11 cellular contexts compared by ENCODE assay signal in the genomic region with DNA sequence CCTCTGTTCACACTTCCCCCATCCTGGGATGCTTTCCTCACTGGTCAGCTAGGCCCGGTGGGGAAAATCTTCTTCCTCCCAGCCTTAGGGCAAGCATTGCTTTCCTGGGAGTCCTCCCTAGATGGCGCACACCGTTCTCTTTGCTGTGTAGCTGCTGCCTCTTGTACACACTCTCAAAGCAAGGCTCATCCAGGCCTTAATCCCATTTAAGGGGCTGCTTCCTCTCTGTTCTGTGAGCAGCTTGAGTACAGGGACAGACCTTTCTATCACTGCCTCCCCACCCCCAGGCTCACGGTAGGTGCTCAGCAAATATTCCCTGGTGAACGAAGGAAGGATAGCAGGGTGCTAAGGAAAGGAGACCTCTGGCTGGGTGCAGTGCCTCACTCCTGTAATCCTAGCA. TPM values are rescaled to one million over a fixed set of nuclear protein-coding genes. Genes with fewer than 3 reads are reported as not detected.
DNase-seq lines count a peak whose midpoint lies in the region; ATAC-seq and TF ChIP-seq lines count a peak whose summit lies in the region.
"Had no signal": no experiment of that assay in that cellular context is flagged by ENCODE, and none has a peak within 500 bp of the region (broad histone marks: within the 10 kb centered on the region; RNA-seq: fewer than 3 reads in every experiment).

No MANE protein-coding gene starts in this region.

- no peaks in the 10 kb centered on the region for H3K36me3 Mint-ChIP-seq in chondrocyte (ENCODE audit: low read depth)

- no peak overlapping the region for H3K4me3 ChIP-seq in smooth muscle cell

- H3K4me2 ChIP-seq in smooth muscle cell: no peak overlapping the region

- 46% methylated on average over 5 of the region's 5 CpGs for WGBS in smooth muscle cell (ENCODE audit: low lambda C conversion rate)

- no peak overlapping the region for H3K4me3 Mint-ChIP-seq in chondrocyte (ENCODE audit: unreplicated experiment)
- H3K4me3 Mint-ChIP-seq: CD4-positive, alpha-beta T cell had no signal

- DNase-seq in NCI-H345 (lab: John Stamatoyannopoulos, UW) (peak; percentile 46), NCI-H345 treated with DMSO at 0.1 percent for 48 hours (lab: John Stamatoyannopoulos, UW; ENCODE audit: unreplicated experiment) (no peak), NCI-H526 (lab: John Stamatoyannopoulos, UW) (peak; percentile 32 to 69), chondrocyte (ENCODE audit: low spot score) (no peak), smooth muscle cell (lab: John Stamatoyannopoulos, UW; ENCODE audit: unreplicated experiment) (no peak), NCI-H1105 (lab: John Stamatoyannopoulos, UW) (no peak), cerebellar nuclear complex (lab: John Stamatoyannopoulos, UW) (no peak)
- DNase-seq: activated effector memory CD4-positive, alpha-beta T cell treated with anti-CD3 and anti-CD28 coated beads, Interleukin-2, amount 50 U/mL, for 16 hours; CD4-positive, alpha-beta T cell had no signal

- no peaks in the 10 kb centered on the region for H3K79me2 ChIP-seq in smooth muscle cell (ENCODE audit: low read depth)

- no peaks in the 10 kb centered on the region for H3K4me1 ChIP-seq in smooth muscle cell (ENCODE audit: low read depth)

- ATAC-seq in HG03571 (IDR thresholded peaks at IDR 0.05; ENCODE audit: unreplicated experiment): no peak

- no peaks in the 10 kb centered on the region for H3F3A ChIP-seq in smooth muscle cell (ENCODE audit: low read depth)

- H3K9ac ChIP-seq in smooth muscle cell (ENCODE audit: low read depth): no peak overlapping the region

- H2AFZ ChIP-seq in smooth muscle cell (ENCODE audit: low read depth): no peak overlapping the region

- H3K27me3 ChIP-seq in smooth muscle cell (ENCODE audit: low read depth): no peaks in the 10 kb centered on the region

- H4K20me1 ChIP-seq in smooth muscle cell (ENCODE audit: low read depth): no peaks in the 10 kb centered on the region

- no peaks in the 10 kb centered on the region for H3K4me1 Mint-ChIP-seq in chondrocyte (ENCODE audit: low read depth)

- TF ChIP-seq CTCF in chondrocyte (IDR thresholded peaks at IDR 0.05) (peak; percentile 55), smooth muscle cell (IDR thresholded peaks at IDR 0.05; ENCODE audit: borderline replicate concordance, insufficient read depth, poor library complexity, severe bottlenecking) (peak; percentile 9)

- no peaks in the 10 kb centered on the region for H3K36me3 ChIP-seq in smooth muscle cell (ENCODE audit: low read depth)

- no peak overlapping the region for H3K27ac Mint-ChIP-seq in chondrocyte (ENCODE audit: unreplicated experiment)
- H3K27ac Mint-ChIP-seq: CD4-positive, alpha-beta T cell had no signal

- no peaks in the 10 kb centered on the region for H3K9me3 ChIP-seq in smooth muscle cell (replicated peaks; ENCODE audit: low read depth)

- H3K9me3 Mint-ChIP-seq in chondrocyte (ENCODE audit: low read depth): no peaks in the 10 kb centered on the region
- H3K9me3 Mint-ChIP-seq: CD4-positive, alpha-beta T cell had no signal

- H3K27ac ChIP-seq in smooth muscle cell (ENCODE audit: low read depth): no peak overlapping the region

- H3K27me3 Mint-ChIP-seq in chondrocyte (ENCODE audit: low read depth): peaks cover 4% of the 10 kb centered on the region
- H3K27me3 Mint-ChIP-seq: CD4-positive, alpha-beta T cell had no signal

RNA-seq across cellular contexts. Expression of gene SLC7A10, which starts 11.0 kb away (rescaled TPM):
- total RNA-seq in chondrocyte: not detected in 3 replicates
- not detected in 2 replicates for total RNA-seq in smooth muscle cell
- polyA plus RNA-seq in smooth muscle cell: 0.51 and 0.73 TPM in 2 replicates
- total RNA-seq: CD4-positive, alpha-beta T cell; OCI-LY7 had no signal

RNA-seq across cellular contexts. Expression of gene LRP3, which starts 20.5 kb away (rescaled TPM):
- total RNA-seq in chondrocyte (31.2 to 36.4 TPM (median 33.2 TPM) in 3 replicates), smooth muscle cell (13.5 and 17.3 TPM in 2 replicates)
- polyA plus RNA-seq in smooth muscle cell: 21.4 and 30.5 TPM in 2 replicates
- total RNA-seq: OCI-LY7 had no signal

Comparison
In these comparisons a context has a peak if more than half of its experiments do, and no peak if none do; other contexts are left out.
1. DNase-seq: peak in NCI-H345 (single experiment) and NCI-H526 (2 of 2); none in NCI-H345 treated with DMSO at 0.1 percent for 48 hours (single experiment), chondrocyte (single experiment), smooth muscle cell (single experiment), NCI-H1105 (single experiment) and cerebellar nuclear complex (0 of 2).